ENCODE assay signal across 8 cellular contexts in the genomic region with DNA sequence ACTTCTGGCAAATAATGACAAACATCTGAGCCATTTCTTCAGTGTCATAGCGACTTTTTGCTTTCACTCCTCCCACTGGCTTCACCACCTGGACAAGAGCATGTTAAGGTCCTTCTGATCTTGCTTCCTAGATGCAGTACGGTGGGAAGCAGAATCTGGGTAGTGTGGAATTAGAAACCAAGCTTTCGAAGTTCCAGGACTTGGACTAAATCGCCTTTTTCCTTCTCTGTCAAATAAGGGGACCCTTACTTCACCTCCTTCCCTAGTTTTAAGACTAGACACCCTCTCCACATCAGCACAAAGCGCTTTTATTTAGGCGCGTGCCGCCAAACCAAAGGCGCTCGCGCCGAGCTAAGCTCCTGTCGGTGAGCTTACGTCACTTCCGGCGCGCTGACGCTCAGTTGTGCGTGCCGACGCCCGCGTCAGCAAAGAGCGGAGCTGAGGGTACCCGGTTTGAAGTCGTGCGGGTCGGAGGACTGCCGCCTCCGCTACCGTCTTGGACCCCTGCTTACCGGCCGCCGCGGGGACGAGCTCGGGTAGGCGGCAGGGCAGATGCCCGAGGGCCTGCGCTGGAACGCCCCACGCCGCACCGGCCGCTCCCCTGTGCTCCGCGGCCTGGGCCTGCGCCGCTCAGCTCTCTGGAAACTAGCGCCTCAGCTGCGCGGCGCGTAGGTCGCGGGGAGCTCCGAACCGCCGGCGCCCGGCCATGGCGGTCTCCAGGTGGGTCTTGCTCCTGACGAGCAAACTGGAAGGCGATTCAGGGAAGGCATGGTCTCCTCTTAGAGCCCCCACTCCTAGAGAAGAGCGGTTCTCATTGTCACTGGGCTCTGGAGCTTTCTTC. TPM values are rescaled to one million over a fixed set of nuclear protein-coding genes. Genes with fewer than 3 reads are reported as not detected.
DNase-seq lines count a peak whose midpoint lies in the region; ATAC-seq and TF ChIP-seq lines count a peak whose summit lies in the region.

A gene (plus strand): TSS at position 400 of the 841 bp plus-strand sequence. CDS start 307 bp downstream, at position 707.

- H3K4me3 ChIP-seq in GM23338 (peak within 1 kb of the TSS; percentile 78), fibroblast of villous mesenchyme (ENCODE audit: low read depth, low read length) (peak within 1 kb of the TSS; percentile 95), neural cell (ENCODE audit: low read length) (peak within 1 kb of the TSS; percentile 90), stomach smooth muscle (ENCODE audit: low read length in 2 of 2) (peak within 1 kb of the TSS; percentile 89 to 94)

- H3F3A ChIP-seq in GM23338 (replicated peaks; ENCODE audit: low read depth) (0 out of 2 replicates have a peak, but pooled peaks cover 5% of the 10 kb centered on the region), neural cell (ENCODE audit: insufficient read depth, low read length, poor library complexity, severe bottlenecking) (peaks cover 5% of the 10 kb centered on the region)

- H3K4me2 ChIP-seq in GM23338 (peak within 1 kb of the TSS; percentile 84), neural cell (ENCODE audit: low read length) (peak within 1 kb of the TSS; percentile 98)

- H3K27me3 ChIP-seq in GM23338 (ENCODE audit: insufficient read depth) (no peaks in the 10 kb centered on the region), neural cell (ENCODE audit: insufficient read depth, low read depth, low read length) (no peaks in the 10 kb centered on the region), stomach smooth muscle (ENCODE audit: control insufficient read depth in 1 of 2, insufficient read depth in 2 of 2, low read length in 2 of 2) (no peaks in the 10 kb centered on the region)

- H2AFZ ChIP-seq in GM23338: peak within 1 kb of the TSS; percentile 35
- peak within 1 kb of the TSS; percentile 90 for H2AFZ ChIP-seq in neural cell (ENCODE audit: low read depth, low read length)

- H3K9ac ChIP-seq in neural cell (ENCODE audit: low read length): peak within 1 kb of the TSS; percentile 91
- peak within 1 kb of the TSS; percentile 94 to 96 for H3K9ac ChIP-seq in stomach smooth muscle (ENCODE audit: low read length in 2 of 2)

- H3K27ac Mint-ChIP-seq in GM23338: peak within 1 kb of the TSS; percentile 97

- H3K27ac ChIP-seq in GM23338 (ENCODE audit: low read depth): peak within 1 kb of the TSS; percentile 85
- H3K27ac ChIP-seq in neural cell (ENCODE audit: low read length): peak within 1 kb of the TSS; percentile 93
- peak within 1 kb of the TSS; percentile 92 for H3K27ac ChIP-seq in stomach smooth muscle (ENCODE audit: low read length)

- DNase-seq in EL (peak; percentile 92), GM23338 (ENCODE audit: low spot score) (peak; percentile 98), LHCN-M2 (ENCODE audit: low read depth) (peak; percentile 88), SHP77 (lab: John Stamatoyannopoulos, UW) (peak; percentile 65 to 79), activated gamma-delta T cell (lab: John Stamatoyannopoulos, UW) (peak; percentile 81), fibroblast of villous mesenchyme (ENCODE audit: low read depth) (peak; percentile 94)

- TF ChIP-seq CTCF in GM23338 (conservative IDR thresholded peaks at IDR 0.05; ENCODE audit: low read depth in 2 of 2) (no peak), fibroblast of villous mesenchyme (IDR thresholded peaks at IDR 0.05; ENCODE audit: insufficient read depth, low read depth, low read length) (no peak), neural cell (IDR thresholded peaks at IDR 0.05; ENCODE audit: poor library complexity, severe bottlenecking) (no peak)

- peaks cover 9% of the 10 kb centered on the region; the same call in 2 of the 3 replicates for H3K9me3 Mint-ChIP-seq in GM23338

- peak; percentile 91 for ATAC-seq in GM23338

- peaks cover 16% of the 10 kb centered on the region for H3K36me3 Mint-ChIP-seq in GM23338 (ENCODE audit: low read depth)

- H3K9me2 ChIP-seq in GM23338 (ENCODE audit: insufficient read depth) (no peaks in the 10 kb centered on the region), neural cell (ENCODE audit: insufficient read depth, low read length) (no peaks in the 10 kb centered on the region)

- TF ChIP-seq RAD21 in neural cell (conservative IDR thresholded peaks at IDR 0.05): no peak

- TF ChIP-seq EP300 in neural cell (conservative IDR thresholded peaks at IDR 0.05; ENCODE audit: poor library complexity, severe bottlenecking): peak; percentile 69

- H3K9me3 ChIP-seq in neural cell (ENCODE audit: low read length): no peaks in the 10 kb centered on the region
- no peaks in the 10 kb centered on the region for H3K9me3 ChIP-seq in stomach smooth muscle (ENCODE audit: control insufficient read depth in 2 of 2, low read length in 2 of 2)

- H3K4me1 ChIP-seq in GM23338 (ENCODE audit: insufficient read depth): peaks cover 7% of the 10 kb centered on the region; the same call in 1 of the 2 replicates
- no peaks in the 10 kb centered on the region for H3K4me1 ChIP-seq in stomach smooth muscle (ENCODE audit: control insufficient read depth, insufficient read depth, low read length)

- H3K4me1 Mint-ChIP-seq in GM23338: peaks cover 23% of the 10 kb centered on the region

- H4K20me1 ChIP-seq in GM23338 (replicated peaks; ENCODE audit: insufficient read depth) (peaks cover 29% of the 10 kb centered on the region), neural cell (ENCODE audit: insufficient read depth) (no peaks in the 10 kb centered on the region)

- peaks cover 12% of the 10 kb centered on the region for H3K27me3 Mint-ChIP-seq in GM23338 (ENCODE audit: insufficient read depth, low read depth, poor library complexity)

- H3K36me3 ChIP-seq in GM23338 (ENCODE audit: insufficient read depth): no peaks in the 10 kb centered on the region
- no peaks in the 10 kb centered on the region for H3K36me3 ChIP-seq in neural cell (ENCODE audit: insufficient read depth, low read length)
- H3K36me3 ChIP-seq in stomach smooth muscle (ENCODE audit: control insufficient read depth in 2 of 2, insufficient read depth in 2 of 2, low read length in 2 of 2): no peaks in the 10 kb centered on the region

- H3K4me3 Mint-ChIP-seq in GM23338: peak within 1 kb of the TSS; percentile 94

- H3K79me2 ChIP-seq in GM23338 (replicated peaks; ENCODE audit: insufficient read depth): peaks cover 46% of the 10 kb centered on the region
- peaks cover 44% of the 10 kb centered on the region for H3K79me2 ChIP-seq in neural cell (replicated peaks; ENCODE audit: insufficient read depth, low read length)

TF ChIP-seq in GM23338, 12 proteins besides CTCF, POLR2A, EP300 and RAD21 (continues in another document):
- TF ChIP-seq EZH2phosphoT487 (IDR thresholded peaks at IDR 0.05; ENCODE audit: unreplicated experiment): no peak
- TF ChIP-seq CREB1 (CRISPR knock-in tag; IDR thresholded peaks at IDR 0.05; ENCODE audit: low read depth): peak; percentile 97
- TF ChIP-seq POLR2AphosphoS5 (IDR thresholded peaks at IDR 0.05; ENCODE audit: low read depth): peak; percentile 96
- no peak for TF ChIP-seq ZNF114 (CRISPR knock-in tag; IDR thresholded peaks at IDR 0.05)
- no peak for TF ChIP-seq NANOG (IDR thresholded peaks at IDR 0.05; ENCODE audit: borderline replicate concordance)
- TF ChIP-seq ZNF331 (CRISPR knock-in tag; IDR thresholded peaks at IDR 0.05; ENCODE audit: low read depth): no peak
- TF ChIP-seq, protein P1, sequence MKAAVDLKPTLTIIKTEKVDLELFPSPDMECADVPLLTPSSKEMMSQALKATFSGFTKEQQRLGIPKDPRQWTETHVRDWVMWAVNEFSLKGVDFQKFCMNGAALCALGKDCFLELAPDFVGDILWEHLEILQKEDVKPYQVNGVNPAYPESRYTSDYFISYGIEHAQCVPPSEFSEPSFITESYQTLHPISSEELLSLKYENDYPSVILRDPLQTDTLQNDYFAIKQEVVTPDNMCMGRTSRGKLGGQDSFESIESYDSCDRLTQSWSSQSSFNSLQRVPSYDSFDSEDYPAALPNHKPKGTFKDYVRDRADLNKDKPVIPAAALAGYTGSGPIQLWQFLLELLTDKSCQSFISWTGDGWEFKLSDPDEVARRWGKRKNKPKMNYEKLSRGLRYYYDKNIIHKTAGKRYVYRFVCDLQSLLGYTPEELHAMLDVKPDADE (IDR thresholded peaks at IDR 0.05): peak; percentile 66

TF ChIP-seq in neural cell, 6 proteins besides CTCF, POLR2A, EP300 and RAD21:
- TF ChIP-seq MXI1 (conservative IDR thresholded peaks at IDR 0.05; ENCODE audit: poor library complexity, severe bottlenecking) (peak; percentile 93), EZH2 (IDR thresholded peaks at IDR 0.05; ENCODE audit: borderline replicate concordance, insufficient read depth, low read length, poor library complexity, severe bottlenecking) (no peak), SMC3 (conservative IDR thresholded peaks at IDR 0.05; ENCODE audit: poor library complexity) (no peak), POLR2AphosphoS5 (IDR thresholded peaks at IDR 0.05) (peak; percentile 99), TAF1 (IDR thresholded peaks at IDR 0.05; ENCODE audit: low read depth) (peak; percentile 92)
- TF ChIP-seq, protein P2, sequence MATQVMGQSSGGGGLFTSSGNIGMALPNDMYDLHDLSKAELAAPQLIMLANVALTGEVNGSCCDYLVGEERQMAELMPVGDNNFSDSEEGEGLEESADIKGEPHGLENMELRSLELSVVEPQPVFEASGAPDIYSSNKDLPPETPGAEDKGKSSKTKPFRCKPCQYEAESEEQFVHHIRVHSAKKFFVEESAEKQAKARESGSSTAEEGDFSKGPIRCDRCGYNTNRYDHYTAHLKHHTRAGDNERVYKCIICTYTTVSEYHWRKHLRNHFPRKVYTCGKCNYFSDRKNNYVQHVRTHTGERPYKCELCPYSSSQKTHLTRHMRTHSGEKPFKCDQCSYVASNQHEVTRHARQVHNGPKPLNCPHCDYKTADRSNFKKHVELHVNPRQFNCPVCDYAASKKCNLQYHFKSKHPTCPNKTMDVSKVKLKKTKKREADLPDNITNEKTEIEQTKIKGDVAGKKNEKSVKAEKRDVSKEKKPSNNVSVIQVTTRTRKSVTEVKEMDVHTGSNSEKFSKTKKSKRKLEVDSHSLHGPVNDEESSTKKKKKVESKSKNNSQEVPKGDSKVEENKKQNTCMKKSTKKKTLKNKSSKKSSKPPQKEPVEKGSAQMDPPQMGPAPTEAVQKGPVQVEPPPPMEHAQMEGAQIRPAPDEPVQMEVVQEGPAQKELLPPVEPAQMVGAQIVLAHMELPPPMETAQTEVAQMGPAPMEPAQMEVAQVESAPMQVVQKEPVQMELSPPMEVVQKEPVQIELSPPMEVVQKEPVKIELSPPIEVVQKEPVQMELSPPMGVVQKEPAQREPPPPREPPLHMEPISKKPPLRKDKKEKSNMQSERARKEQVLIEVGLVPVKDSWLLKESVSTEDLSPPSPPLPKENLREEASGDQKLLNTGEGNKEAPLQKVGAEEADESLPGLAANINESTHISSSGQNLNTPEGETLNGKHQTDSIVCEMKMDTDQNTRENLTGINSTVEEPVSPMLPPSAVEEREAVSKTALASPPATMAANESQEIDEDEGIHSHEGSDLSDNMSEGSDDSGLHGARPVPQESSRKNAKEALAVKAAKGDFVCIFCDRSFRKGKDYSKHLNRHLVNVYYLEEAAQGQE (IDR thresholded peaks at IDR 0.05; ENCODE audit: borderline replicate concordance): peak; percentile 78

RNA-seq across cellular contexts. Expression of the gene that starts here (rescaled TPM):
- total RNA-seq in GM23338 (2014; rRNA removed; shearing (Covaris generic)): 47.3 and 55.7 TPM in 2 replicates
- 19.0 and 30.4 TPM in 2 replicates for polyA plus RNA-seq in GM23338 (2016; fragmentation: Nextera tagmentation; extraction: Ambion mirVana)
- total RNA-seq in LHCN-M2 (2014; rRNA removed): 28.7 TPM in 2 replicates
- polyA plus RNA-seq in LHCN-M2 (2012): 4.7 TPM
- 52.8 and 59.2 TPM in 2 replicates for total RNA-seq in fibroblast of villous mesenchyme
- 64.3 and 69.4 TPM in 2 replicates for polyA plus RNA-seq in neural cell
- polyA minus RNA-seq in neural cell: 99.3 and 102 TPM in 2 replicates

Comparison
In these comparisons a context has a peak if more than half of its experiments do, and no peak if none do; other contexts are left out.
1. Peak in every context shown above with its lines: DNase-seq, ATAC-seq, H3K4me3 ChIP-seq and H3K27ac ChIP-seq.